ENCODE assay signal across 22 cellular contexts in genomic region chr22:44924724-44925123, GRCh38.
"Had no signal": no experiment of that assay in that cellular context is flagged by ENCODE, and none has a peak within 500 bp of the region (broad histone marks: within the 10 kb centered on the region; RNA-seq: fewer than 3 reads in every experiment).

No MANE protein-coding gene starts in this region.

- DNase-seq: activated CD4-positive, alpha-beta T cell treated with anti-CD3 and anti-CD28 coated beads, Interleukin-2, amount 10 ng/mL, durations not matched to agents 24 days and 14 days; activated CD4-positive, CD25-positive, alpha-beta regulatory T cell treated with anti-CD3 and anti-CD28 coated beads, Interleukin-2, amount 50 U/mL, for 72 hours; activated CD8-positive, alpha-beta memory T cell treated with anti-CD3 and anti-CD28 coated beads, Interleukin-2, amount 50 U/mL, for 4 hours; activated CD8-positive, alpha-beta T cell treated with anti-CD3 and anti-CD28 coated beads for 36 hours; activated naive CD4-positive, alpha-beta T cell treated with anti-CD3 and anti-CD28 coated beads, Interleukin-2, amount 50 U/mL, for 16 hours; activated naive CD8-positive, alpha-beta T cell treated with anti-CD3 and anti-CD28 coated beads, Interleukin-2, amount 10 ng/mL, durations not matched to agents 7 days and 5 days; adrenal gland; anterior cingulate cortex; caudate nucleus; Kasumi-1; NCI-H1105 treated with DMSO at 0.1 percent for 48 hours; NCI-H1436 treated with DMSO at 0.1 percent for 48 hours; NCI-H187; NCI-H2081; NCI-H446; NCI-H524; PC-3; SHP77 treated with DMSO at 0.1 percent for 48 hours had no signal

- H3K27me3 ChIP-seq: adrenal gland had no signal

- H3K9me3 Mint-ChIP-seq: activated CD4-positive, alpha-beta T cell treated with anti-CD3 and anti-CD28 coated beads, Interleukin-2, amount 10 ng/mL, durations not matched to agents 24 days and 14 days; activated CD8-positive, alpha-beta T cell treated with anti-CD3 and anti-CD28 coated beads for 36 hours; activated naive CD8-positive, alpha-beta T cell treated with anti-CD3 and anti-CD28 coated beads, Interleukin-2, amount 10 ng/mL, durations not matched to agents 7 days and 5 days; activated T-cell treated with anti-CD3 and anti-CD28 coated beads, Interleukin-2, amount 50 U/mL, for 72 hours; T-helper 1 cell treated with Interleukin-12 subunit alpha and Interleukin-12 subunit beta and Interleukin-4 antibody, amounts not matched to agents 30 μg/mL and 1 μg/mL, for 36 hours had no signal

- H3K4me3 ChIP-seq: adrenal gland had no signal

- H3K36me3 ChIP-seq: adrenal gland had no signal

- H3K27ac Mint-ChIP-seq: activated CD4-positive, alpha-beta T cell treated with anti-CD3 and anti-CD28 coated beads, Interleukin-2, amount 10 ng/mL, durations not matched to agents 24 days and 14 days; activated CD8-positive, alpha-beta T cell treated with anti-CD3 and anti-CD28 coated beads for 36 hours; activated naive CD8-positive, alpha-beta T cell treated with anti-CD3 and anti-CD28 coated beads, Interleukin-2, amount 10 ng/mL, durations not matched to agents 7 days and 5 days; activated T-cell treated with anti-CD3 and anti-CD28 coated beads, Interleukin-2, amount 50 U/mL, for 72 hours; T-helper 1 cell treated with Interleukin-12 subunit alpha and Interleukin-12 subunit beta and Interleukin-4 antibody, amounts not matched to agents 30 μg/mL and 1 μg/mL, for 36 hours; WTC11 had no signal

- ATAC-seq: activated CD8-positive, alpha-beta T cell treated with anti-CD3 and anti-CD28 coated beads for 36 hours; PC-3; WTC11 had no signal

- H3K4me3 Mint-ChIP-seq: activated CD4-positive, alpha-beta T cell treated with anti-CD3 and anti-CD28 coated beads, Interleukin-2, amount 10 ng/mL, durations not matched to agents 24 days and 14 days; activated CD8-positive, alpha-beta T cell treated with anti-CD3 and anti-CD28 coated beads for 36 hours; activated naive CD8-positive, alpha-beta T cell treated with anti-CD3 and anti-CD28 coated beads, Interleukin-2, amount 10 ng/mL, durations not matched to agents 7 days and 5 days; activated T-cell treated with anti-CD3 and anti-CD28 coated beads, Interleukin-2, amount 50 U/mL, for 72 hours; T-helper 1 cell treated with Interleukin-12 subunit alpha and Interleukin-12 subunit beta and Interleukin-4 antibody, amounts not matched to agents 30 μg/mL and 1 μg/mL, for 36 hours; WTC11 had no signal

- H3K36me3 Mint-ChIP-seq: activated naive CD8-positive, alpha-beta T cell treated with anti-CD3 and anti-CD28 coated beads, Interleukin-2, amount 10 ng/mL, durations not matched to agents 7 days and 5 days had no signal

- FAIRE-seq: RCC 7860 had no signal

- H3K4me1 Mint-ChIP-seq: activated CD4-positive, alpha-beta T cell treated with anti-CD3 and anti-CD28 coated beads, Interleukin-2, amount 10 ng/mL, durations not matched to agents 24 days and 14 days; activated naive CD8-positive, alpha-beta T cell treated with anti-CD3 and anti-CD28 coated beads, Interleukin-2, amount 10 ng/mL, durations not matched to agents 7 days and 5 days had no signal
